25 cellular contexts compared by ENCODE assay signal in the genomic region with DNA sequence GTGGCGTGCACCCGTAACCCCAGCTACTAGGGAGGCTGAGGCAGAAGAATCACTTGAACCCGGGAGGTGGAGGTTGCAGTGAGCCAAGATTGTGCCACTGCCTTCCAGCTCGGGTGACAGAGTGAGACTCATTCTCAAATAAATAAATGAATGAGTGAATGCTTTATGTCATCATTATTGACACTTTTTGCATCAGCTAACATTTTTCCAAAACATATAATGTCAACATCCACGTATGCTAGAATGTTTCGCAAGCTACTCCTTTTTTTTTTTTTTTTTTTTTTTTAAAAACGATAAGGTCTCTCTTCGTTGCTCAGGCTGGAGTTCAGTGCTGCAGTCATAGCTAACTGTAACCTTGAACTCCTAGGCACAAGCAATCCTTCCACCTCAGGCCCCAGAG.
"Had no signal": no experiment of that assay in that cellular context is flagged by ENCODE, and none has a peak within 500 bp of the region (broad histone marks: within the 10 kb centered on the region; RNA-seq: fewer than 3 reads in every experiment).

No MANE protein-coding gene starts in this region.

- ATAC-seq: activated T-cell treated with anti-CD3 and anti-CD28 coated beads, Interleukin-2, amount 50 U/mL, for 4 hours; gastroesophageal sphincter; left ventricle myocardium superior; natural killer cell; T-cell had no signal

- FAIRE-seq: bronchial epithelial cell had no signal

- H3K4me1 ChIP-seq: sigmoid colon, testis had no signal

- H3K27ac Mint-ChIP-seq: activated naive CD8-positive, alpha-beta T cell treated with anti-CD3 and anti-CD28 coated beads for 36 hours; activated T-helper 2 cell treated with anti-CD3 and anti-CD28 coated beads, Interferon-gamma antibody, Interleukin-2, Interleukin-4, amounts not matched to agents 10 μg/mL and 5 μg/mL and 100 μg/mL, durations not matched to agents 14 hours and 24 hours and 36 hours; natural killer cell; T-cell had no signal

- H3K9me3 Mint-ChIP-seq: activated naive CD8-positive, alpha-beta T cell treated with anti-CD3 and anti-CD28 coated beads for 36 hours; activated T-cell treated with anti-CD3 and anti-CD28 coated beads, Interleukin-2, amount 50 U/mL, for 4 hours; activated T-helper 2 cell treated with anti-CD3 and anti-CD28 coated beads, Interferon-gamma antibody, Interleukin-2, Interleukin-4, amounts not matched to agents 10 μg/mL and 5 μg/mL and 100 μg/mL, durations not matched to agents 14 hours and 24 hours and 36 hours; natural killer cell; T-cell had no signal

- H3K4me3 ChIP-seq: gastroesophageal sphincter, sigmoid colon, smooth muscle cell, testis had no signal

- DNase-seq: activated CD8-positive, alpha-beta memory T cell treated with anti-CD3 and anti-CD28 coated beads for 24 hours; activated CD8-positive, alpha-beta memory T cell treated with anti-CD3 and anti-CD28 coated beads, Interleukin-2, amount 50 U/mL, for 4 hours; activated naive CD4-positive, alpha-beta T cell treated with Interleukin-2 at 50 U/mL for 16 hours; activated naive CD8-positive, alpha-beta T cell treated with anti-CD3 and anti-CD28 coated beads for 36 hours; activated T-cell treated with anti-CD3 and anti-CD28 coated beads, Interleukin-2, amount 50 U/mL, for 4 hours; amniotic stem cell; cerebellar nuclear complex; cortex of kidney; head of caudate nucleus; hypothalamus; left ventricle myocardium superior; mammary epithelial cell; midbrain; natural killer cell; retina; sigmoid colon; stimulated activated CD4-positive, alpha-beta T cell treated with anti-CD3 and anti-CD28 coated beads, Interleukin-2, amount 100 ng/mL, for 48 hours; stimulated activated naive CD4-positive, alpha-beta T cell; T-cell; testis had no signal

- H3K36me3 Mint-ChIP-seq: natural killer cell had no signal

- H3K4me1 Mint-ChIP-seq: activated naive CD8-positive, alpha-beta T cell treated with anti-CD3 and anti-CD28 coated beads for 36 hours; natural killer cell; T-cell had no signal

- H3K27me3 ChIP-seq: gastroesophageal sphincter, sigmoid colon, testis had no signal

- H3K27me3 Mint-ChIP-seq: activated naive CD8-positive, alpha-beta T cell treated with anti-CD3 and anti-CD28 coated beads for 36 hours; progenitor cell of endocrine pancreas; T-cell had no signal

- H3K9me3 ChIP-seq: gastroesophageal sphincter, sigmoid colon, testis had no signal

- H3K27ac ChIP-seq: gastroesophageal sphincter, sigmoid colon, testis had no signal

- H3K4me3 Mint-ChIP-seq: activated naive CD8-positive, alpha-beta T cell treated with anti-CD3 and anti-CD28 coated beads for 36 hours; activated T-cell treated with anti-CD3 and anti-CD28 coated beads, Interleukin-2, amount 50 U/mL, for 4 hours; natural killer cell; T-cell had no signal

- H3K4me2 ChIP-seq: smooth muscle cell had no signal
